16 cellular contexts compared by ENCODE assay signal in the genomic region with DNA sequence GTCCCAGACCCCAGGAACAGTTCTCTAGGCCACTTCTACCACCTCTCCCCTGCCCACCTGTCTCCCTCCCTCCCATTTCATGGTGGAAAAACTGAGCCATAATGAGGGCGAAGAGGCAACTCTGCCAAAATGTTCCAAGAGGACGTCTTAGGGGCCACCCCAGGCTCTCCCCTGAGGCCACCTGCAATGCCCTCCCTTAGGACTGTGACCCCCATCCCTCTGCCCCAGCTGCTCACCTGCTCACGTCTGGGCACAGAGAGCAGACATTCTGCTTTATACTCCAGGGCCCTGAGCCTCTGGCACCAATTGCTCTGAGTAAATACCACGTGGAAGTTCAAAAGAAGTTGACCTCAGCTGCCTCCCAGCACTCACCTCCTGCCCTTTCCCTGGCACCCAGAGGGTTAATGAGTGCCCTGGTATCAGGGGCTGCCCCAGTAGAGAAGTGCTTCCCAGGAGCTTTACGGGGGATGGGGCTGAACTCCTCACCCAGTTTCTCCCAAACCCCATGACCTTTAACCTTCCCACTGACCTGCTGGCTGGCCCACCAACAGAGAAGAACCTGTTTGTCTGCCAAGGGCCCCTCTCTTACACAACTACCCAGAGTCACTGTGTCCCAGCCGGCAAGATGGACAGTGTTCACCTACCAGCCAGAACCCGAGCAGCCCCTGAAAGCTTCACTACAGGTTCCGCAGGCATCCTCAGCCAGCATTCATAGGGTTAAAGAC. TPM values are rescaled to one million over a fixed set of nuclear protein-coding genes. Genes with fewer than 3 reads are reported as not detected.
DNase-seq lines count a peak whose midpoint lies in the region; ATAC-seq, FAIRE-seq and TF ChIP-seq lines count a peak whose summit lies in the region.
"Had no signal": no experiment of that assay in that cellular context is flagged by ENCODE, and none has a peak within 500 bp of the region (broad histone marks: within the 10 kb centered on the region; RNA-seq: fewer than 3 reads in every experiment).

No MANE protein-coding gene starts in this region.

- no peak for ATAC-seq in K562
- no peak for ATAC-seq in HG02981 (IDR thresholded peaks at IDR 0.05; ENCODE audit: unreplicated experiment)

- H4K91ac ChIP-seq in mesenchymal stem cell (ENCODE audit: low read length), result no peak overlapping the region

- no peak overlapping the region for H3K4me3 Mint-ChIP-seq in MCF 10A (ENCODE audit: unreplicated experiment)

- no peaks in the 10 kb centered on the region for H3K9me3 Mint-ChIP-seq in MCF 10A (ENCODE audit: unreplicated experiment)

- POLR2A ChIA-PET in MCF 10A (lab: Yijun Ruan, JAX), result interaction anchor here (2.1 kb wide), 1 partner anchor 12 kb away, joined by 5 read pairs; no protein-coding TSS in a partner anchor
- POLR2A ChIA-PET in K562 (lab: Yijun Ruan, JAX), result no interaction called here

- H2BK120ac ChIP-seq in mesenchymal stem cell (ENCODE audit: low read depth, low read length), result no peak overlapping the region

- in situ Hi-C loops in mammary epithelial cell (cut with MboI; ENCODE audit: low sequenced_read_pairs in 2 of 2) (loop anchor here in 1 of 2 donors (5.0 kb wide), 1 partner anchor 310 kb away; no protein-coding TSS in a partner anchor), K562 (cut with MboI) (no loop called here)

- H3K9me3 ChIP-seq in mammary epithelial cell (replicated peaks; ENCODE audit: insufficient read depth, low read length), result no peaks in the 10 kb centered on the region
- no peaks in the 10 kb centered on the region for H3K9me3 ChIP-seq in K562 (replicated peaks; ENCODE audit: control insufficient read depth, insufficient read depth, low read depth, low read length)
- no peaks in the 10 kb centered on the region for H3K9me3 ChIP-seq in mesenchymal stem cell (ENCODE audit: control insufficient read depth, low read length)

- no peak overlapping the region for H3K4me3 ChIP-seq in mammary epithelial cell (replicated peaks in 1 of 3; ENCODE audit: insufficient read depth in 1 of 3, low read depth in 2 of 3, low read length in 3 of 3)
- H3K4me3 ChIP-seq in K562, result no peak overlapping the region
- no peak overlapping the region for H3K4me3 ChIP-seq in mesenchymal stem cell (ENCODE audit: insufficient read depth in 1 of 2, low read depth in 1 of 2, low read length in 2 of 2)
- H3K4me3 ChIP-seq: PC-9 had no signal

- H3K4me1 ChIP-seq in mammary epithelial cell (ENCODE audit: insufficient read depth, low read length) (peaks cover 14% of the 10 kb centered on the region), K562 (replicated peaks in 1 of 2; ENCODE audit: control insufficient read depth in 2 of 2, insufficient read depth in 2 of 2, low read length in 2 of 2) (peaks cover 20 to 33% of the 10 kb centered on the region in 2 experiments), mesenchymal stem cell (ENCODE audit: control insufficient read depth, insufficient read depth, low read depth, low read length) (peaks cover 13% of the 10 kb centered on the region)

- TF ChIP-seq CTCF in MCF 10A (IDR thresholded peaks at IDR 0.05; ENCODE audit: unreplicated experiment) (no peak), mammary epithelial cell (conservative IDR thresholded peaks at IDR 0.05 in 1 of 2, IDR thresholded peaks at IDR 0.05 in 1 of 2; ENCODE audit: extremely low read depth in 1 of 2, insufficient read depth in 1 of 2, low read depth in 1 of 2, low read length in 2 of 2) (no peak), K562 (IDR thresholded peaks at IDR 0.05 in 2 of 3, conservative IDR thresholded peaks at IDR 0.05 in 1 of 3; ENCODE audit: insufficient read depth in 2 of 3, low read depth in 1 of 3, low read length in 3 of 3) (no peak), GM20000 (IDR thresholded peaks at IDR 0.05; ENCODE audit: extremely low read depth, missing control alignments) (no peak)

- no peak overlapping the region for H3K4ac ChIP-seq in mesenchymal stem cell (ENCODE audit: low read depth in 1 of 2, low read length in 2 of 2)

- H4K8ac ChIP-seq in mesenchymal stem cell (ENCODE audit: low read length), result no peak overlapping the region

- WGBS in mammary epithelial cell (ENCODE audit: low coverage, missing lambda C conversion rate), result 80% methylated on average over 7 of the region's 8 CpGs
- WGBS in K562 (ENCODE audit: insufficient coverage, low coverage, missing lambda C conversion rate), result 55% methylated on average over 8 of the region's 8 CpGs
- WGBS in mesenchymal stem cell, result 86% methylated on average over 8 of the region's 8 CpGs

- peak overlapping the region; percentile 6 for H2AK5ac ChIP-seq in mesenchymal stem cell (ENCODE audit: low read length, severe bottlenecking)

- intact Hi-C loops in MCF 10A (cut with micrococcal nuclease) (loop anchor here (5.0 kb wide), 1 partner anchor 435 kb away; no protein-coding TSS in a partner anchor), mammary epithelial cell (cut with micrococcal nuclease) (loop anchor here (5.0 kb wide), 1 partner anchor 60 kb away; no protein-coding TSS in a partner anchor), K562 (cut with micrococcal nuclease) (loop anchor here (5.0 kb wide), 1 partner anchor 435 kb away; no protein-coding TSS in a partner anchor)

- H3K79me2 ChIP-seq in mammary epithelial cell (ENCODE audit: insufficient read depth, low read length) (peaks cover 5% of the 10 kb centered on the region), K562 (ENCODE audit: control insufficient read depth, insufficient read depth, low read length) (peaks cover 7% of the 10 kb centered on the region)

- peak overlapping the region; percentile 0 for H3K27ac Mint-ChIP-seq in MCF 10A (ENCODE audit: low read depth, unreplicated experiment)

- H3K27ac ChIP-seq in mammary epithelial cell (ENCODE audit: insufficient read depth, low read depth, low read length) (no peak overlapping the region), K562 (ENCODE audit: extremely low read depth, low read depth, low read length) (no peak overlapping the region), mesenchymal stem cell (ENCODE audit: low read length, poor library complexity, severe bottlenecking) (no peak overlapping the region)
- H3K27ac ChIP-seq: 22Rv1, KMS-11, PC-9, RWPE1 had no signal

- no peak for TF ChIP-seq POLR2A in K562 (conservative IDR thresholded peaks at IDR 0.05)

- CTCF ChIA-PET in MCF 10A (lab: Yijun Ruan, JAX), result interaction anchor here (0.6 to 9.7 kb wide), 7 partner anchors 8 to 378 kb away, joined by 3 to 124 read pairs (median 5); a partner anchor contains a TSS
- CTCF ChIA-PET in mammary epithelial cell (lab: Charles Lee; ENCODE audit: low non-redundant PET), result no interaction called here
- CTCF ChIA-PET in K562 (lab: Yijun Ruan, JAX; ENCODE audit: low intra/inter-chr PET ratio), result interaction anchor here (1.4 to 2.7 kb wide), 2 partner anchors 314 to 434 kb away, joined by 4 to 11 read pairs; no protein-coding TSS in a partner anchor

- H3K27me3 ChIP-seq in mammary epithelial cell (ENCODE audit: insufficient read depth, low read length) (no peaks in the 10 kb centered on the region), K562 (ENCODE audit: control insufficient read depth in 2 of 2, insufficient read depth in 2 of 2, low read length in 2 of 2) (no peaks in the 10 kb centered on the region), mesenchymal stem cell (ENCODE audit: control insufficient read depth in 1 of 2, insufficient read depth in 1 of 2, low read length in 2 of 2) (no peaks in the 10 kb centered on the region)

- H3K9ac ChIP-seq in mammary epithelial cell (ENCODE audit: insufficient read depth, low read length) (no peak overlapping the region), K562 (ENCODE audit: insufficient read depth in 1 of 2, low read depth in 2 of 2, low read length in 2 of 2) (no peak overlapping the region), mesenchymal stem cell (ENCODE audit: low read length) (peak overlapping the region; percentile 0)
- H3K9ac ChIP-seq: KMS-11 had no signal

- peaks cover 30% of the 10 kb centered on the region for H3K4me1 Mint-ChIP-seq in MCF 10A (ENCODE audit: insufficient read depth, unreplicated experiment)

- H3K4me2 ChIP-seq in mammary epithelial cell (ENCODE audit: insufficient read depth, low read depth, low read length) (no peak overlapping the region), K562 (ENCODE audit: insufficient read depth, low read length) (no peak overlapping the region), mesenchymal stem cell (ENCODE audit: low read length, poor library complexity, severe bottlenecking) (no peak overlapping the region)
- H3K4me2 ChIP-seq: PC-9 had no signal

- BruUV-seq in MCF 10A (replicated peaks; lab: Mats Ljungman, UMichigan) (no TSS peak), mammary epithelial cell (replicated peaks; lab: Mats Ljungman, UMichigan) (no TSS peak), K562 (replicated peaks; lab: Mats Ljungman, UMichigan) (no TSS peak)

- H3K27me3 Mint-ChIP-seq in MCF 10A (ENCODE audit: insufficient read depth, unreplicated experiment), result no peaks in the 10 kb centered on the region

- H3K36me3 ChIP-seq in mammary epithelial cell (ENCODE audit: insufficient read depth, low read length) (no peaks in the 10 kb centered on the region), K562 (ENCODE audit: control insufficient read depth, insufficient read depth, low read length) (no peaks in the 10 kb centered on the region), mesenchymal stem cell (ENCODE audit: control insufficient read depth in 1 of 2, insufficient read depth in 2 of 2, low read depth in 1 of 2, low read length in 2 of 2) (no peaks in the 10 kb centered on the region)

- H4K20me1 ChIP-seq in mammary epithelial cell (ENCODE audit: insufficient read depth, low read length), result no peaks in the 10 kb centered on the region
- H4K20me1 ChIP-seq in K562 (replicated peaks; ENCODE audit: control insufficient read depth, insufficient read depth, low read length), result no peaks in the 10 kb centered on the region

- DNase-seq in MCF 10A (ENCODE audit: unreplicated experiment) (no peak), mammary epithelial cell (no peak), K562 (ENCODE audit: extremely low read depth in 1 of 4, low spot score in 3 of 4) (no peak), mesenchymal stem cell (no peak), NCI-H345 (lab: John Stamatoyannopoulos, UW) (no peak), GM20000 (ENCODE audit: low spot score) (no peak), NCI-H2081 treated with DMSO at 0.1 percent for 48 hours (lab: John Stamatoyannopoulos, UW) (no peak)
- DNase-seq: NCI-H1417, NCI-H187, NCI-H524 treated with DMSO at 0.1 percent for 48 hours, PC-9 had no signal

- H3K9me1 ChIP-seq in K562 (ENCODE audit: control insufficient read depth, insufficient read depth, low read length), result no peaks in the 10 kb centered on the region

- no peak overlapping the region for H2AFZ ChIP-seq in mammary epithelial cell (ENCODE audit: low read depth, low read length)
- no peak overlapping the region for H2AFZ ChIP-seq in K562 (ENCODE audit: low read depth, low read length)
- H2AFZ ChIP-seq in mesenchymal stem cell (ENCODE audit: low read depth, low read length), result no peak overlapping the region
- H2AFZ ChIP-seq: PC-9 had no signal

- TF ChIP-seq RAD21 in K562 (CRISPR knock-in tag; conservative IDR thresholded peaks at IDR 0.05 in 1 of 2, IDR thresholded peaks at IDR 0.05 in 1 of 2), result no peak

- H3K23ac ChIP-seq in mesenchymal stem cell (ENCODE audit: low read length in 2 of 2), result no peak overlapping the region

- H3K36me3 Mint-ChIP-seq in MCF 10A (ENCODE audit: insufficient read depth, unreplicated experiment), result no peaks in the 10 kb centered on the region

- no peak for FAIRE-seq in K562 (lab: Jason Lieb, UNC)

- H3K79me1 ChIP-seq in mesenchymal stem cell (replicated peaks; ENCODE audit: low read length, poor library complexity, severe bottlenecking), result peaks cover 3% of the 10 kb centered on the region

- H2BK12ac ChIP-seq in mesenchymal stem cell (ENCODE audit: low read length in 2 of 2), result no peak overlapping the region

- no peak overlapping the region for H2BK5ac ChIP-seq in mesenchymal stem cell (ENCODE audit: low read depth, low read length, poor library complexity, severe bottlenecking)

- TF ChIP-seq EP300 in K562 (IDR thresholded peaks at IDR 0.05; ENCODE audit: low read length), result no peak

- H3K18ac ChIP-seq in mesenchymal stem cell (ENCODE audit: low read depth in 1 of 2, low read length in 2 of 2), result no peak overlapping the region

- no peak overlapping the region for H3K14ac ChIP-seq in mesenchymal stem cell (ENCODE audit: low read length in 2 of 2)

- dilution Hi-C loops in mammary epithelial cell (cut with HindIII; ENCODE audit: low sequenced_read_pairs), result loop anchor here (25.0 kb wide), 1 partner anchor 320 kb away; no protein-coding TSS in a partner anchor

- H2BK15ac ChIP-seq in mesenchymal stem cell (ENCODE audit: low read depth, poor library complexity, severe bottlenecking), result no peak overlapping the region

RNA-seq across cellular contexts. Expression of a gene that starts 0.6 kb away (rescaled TPM):
- not detected in 2 replicates for total RNA-seq in MCF 10A (2022)
- total RNA-seq in mammary epithelial cell, result not detected
- not detected for polyA plus RNA-seq in mammary epithelial cell
- polyA minus RNA-seq in mammary epithelial cell, result not detected
- total RNA-seq in K562 (2011; cell fraction: chromatin; rRNA removed; ENCODE audit: low replicate concordance), result not detected in 2 replicates
- not detected in 2 replicates for total RNA-seq in K562 (2011; cell fraction: nucleolus; rRNA removed)
- total RNA-seq in K562 (2011; cell fraction: nucleoplasm; rRNA removed), result not detected in 2 replicates
- not detected in 2 replicates for total RNA-seq in K562 (2014; rRNA removed)
- total RNA-seq in K562 (2014; rRNA removed; fragmentation: Illumina TruSeq; extraction: Trizol), result not detected in 2 replicates
- total RNA-seq in K562 (2015; rRNA removed; fragmentation: Illumina TruSeq; extraction: Trizol), result not detected in 2 replicates
- total RNA-seq in K562 (2021), result 0.67 TPM in 1 of 2 replicates, not detected in the other
- not detected in 2 replicates for polyA plus RNA-seq in K562 (2011; rRNA removed)
- polyA plus RNA-seq in K562 (2011; cell fraction: cytosol; rRNA removed), result 0.03 TPM in 1 of 2 replicates, not detected in the other
- polyA plus RNA-seq in K562 (2011; cell fraction: nucleus; rRNA removed), result not detected in 2 replicates
- polyA plus RNA-seq in K562 (2012), result not detected in 2 replicates
- polyA plus RNA-seq in K562 (2014; fragmentation: Illumina TruSeq; extraction: Trizol), result not detected in 2 replicates
- not detected for polyA plus RNA-seq in K562 (2014; fragmentation: Nextera tagmentation; extraction: Ambion mirVana)
- not detected in 2 replicates for polyA plus RNA-seq in K562 (2014; rRNA removed)
- not detected in 2 replicates for polyA minus RNA-seq in K562 (2011; rRNA and poly(A)+ RNA removed)
- not detected in 2 replicates for polyA minus RNA-seq in K562 (2011; cell fraction: cytosol; rRNA and poly(A)+ RNA removed)
- polyA minus RNA-seq in K562 (2011; cell fraction: nucleus; rRNA and poly(A)+ RNA removed), result not detected in 2 replicates
- not detected for polyA plus RNA-seq in mesenchymal stem cell (2013, experiment 1 of 2)
- polyA plus RNA-seq in mesenchymal stem cell (2013, experiment 2 of 2), result not detected
- total RNA-seq: PC-9 had no signal
- polyA plus RNA-seq: AG04450 had no signal

RNA-seq across cellular contexts. Expression of a gene that starts 4.5 kb away (rescaled TPM):
- total RNA-seq in MCF 10A (2022) (82.5 and 105 TPM in 2 replicates), mammary epithelial cell (10 to 100 TPM; 35.7 to 67.9 TPM), K562 (2014; rRNA removed) (67.0 and 80.2 TPM in 2 replicates), K562 (2014; rRNA removed; fragmentation: Illumina TruSeq; extraction: Trizol) (94.1 and 104 TPM in 2 replicates), K562 (2015; rRNA removed; fragmentation: Illumina TruSeq; extraction: Trizol) (83.8 and 85.1 TPM in 2 replicates), K562 (2021) (83.8 and 88.6 TPM in 2 replicates)
- polyA plus RNA-seq in mammary epithelial cell (57.6 TPM), K562 (2011; rRNA removed) (89.3 and 120 TPM in 2 replicates), K562 (2014; fragmentation: Illumina TruSeq; extraction: Trizol) (83.9 and 96.8 TPM in 2 replicates), K562 (2014; fragmentation: Nextera tagmentation; extraction: Ambion mirVana) (10 to 100 TPM; 13.0 to 17.2 TPM), K562 (2014; rRNA removed) (66.3 and 77.5 TPM in 2 replicates)
- 43.6 TPM for polyA minus RNA-seq in mammary epithelial cell
- total RNA-seq in K562 (2011; cell fraction: chromatin; rRNA removed; ENCODE audit: low replicate concordance), result 120 and 142 TPM in 2 replicates
- total RNA-seq in K562 (2011; cell fraction: nucleolus; rRNA removed), result 64.1 and 76.7 TPM in 2 replicates
- total RNA-seq in K562 (2011; cell fraction: nucleoplasm; rRNA removed), result 77.9 and 94.5 TPM in 2 replicates
- 55.3 and 65.6 TPM in 2 replicates for polyA plus RNA-seq in K562 (2011; cell fraction: cytosol; rRNA removed)
- polyA plus RNA-seq in K562 (2011; cell fraction: nucleus; rRNA removed), result 95.7 and 103 TPM in 2 replicates
- 50.1 and 76.2 TPM in 2 replicates for polyA plus RNA-seq in K562 (2012)
- 126 and 135 TPM in 2 replicates for polyA minus RNA-seq in K562 (2011; rRNA and poly(A)+ RNA removed)
- 63.5 and 68.0 TPM in 2 replicates for polyA minus RNA-seq in K562 (2011; cell fraction: cytosol; rRNA and poly(A)+ RNA removed)
- 63.0 and 97.1 TPM in 2 replicates for polyA minus RNA-seq in K562 (2011; cell fraction: nucleus; rRNA and poly(A)+ RNA removed)
- polyA plus RNA-seq in mesenchymal stem cell (2013, experiment 1 of 2), result 26.2 TPM
- 28.8 TPM for polyA plus RNA-seq in mesenchymal stem cell (2013, experiment 2 of 2)

RNA-seq across cellular contexts. Expression of a gene that starts 19.5 kb away (rescaled TPM):
- total RNA-seq in MCF 10A (2022) (11.8 and 15.1 TPM in 2 replicates), mammary epithelial cell (10 to 100 TPM in 1 of 2 donors, 1 to 10 TPM in 1; 9.2 to 15.5 TPM), K562 (2014; rRNA removed) (25.1 and 28.0 TPM in 2 replicates), K562 (2014; rRNA removed; fragmentation: Illumina TruSeq; extraction: Trizol) (20.5 and 24.2 TPM in 2 replicates), K562 (2015; rRNA removed; fragmentation: Illumina TruSeq; extraction: Trizol) (30.7 and 31.1 TPM in 2 replicates), K562 (2021) (19.9 and 22.9 TPM in 2 replicates)
- polyA plus RNA-seq in mammary epithelial cell (14.4 TPM), K562 (2011; rRNA removed) (23.9 and 27.1 TPM in 2 replicates), K562 (2014; fragmentation: Illumina TruSeq; extraction: Trizol) (32.5 and 34.1 TPM in 2 replicates), K562 (2014; fragmentation: Nextera tagmentation; extraction: Ambion mirVana) (10 to 100 TPM in 1 of 2 experiments, 1 to 10 TPM in 1; 9.5 to 10.6 TPM), K562 (2014; rRNA removed) (27.1 and 28.2 TPM in 2 replicates)
- polyA minus RNA-seq in mammary epithelial cell, result 14.1 TPM
- 15.6 and 21.6 TPM in 2 replicates for total RNA-seq in K562 (2011; cell fraction: chromatin; rRNA removed; ENCODE audit: low replicate concordance)
- total RNA-seq in K562 (2011; cell fraction: nucleolus; rRNA removed), result 11.8 and 13.9 TPM in 2 replicates
- total RNA-seq in K562 (2011; cell fraction: nucleoplasm; rRNA removed), result 14.7 and 15.7 TPM in 2 replicates
- 22.8 and 30.1 TPM in 2 replicates for polyA plus RNA-seq in K562 (2011; cell fraction: cytosol; rRNA removed)
- 21.3 and 23.8 TPM in 2 replicates for polyA plus RNA-seq in K562 (2011; cell fraction: nucleus; rRNA removed)
- 14.8 and 19.9 TPM in 2 replicates for polyA plus RNA-seq in K562 (2012)
- 34.5 and 34.7 TPM in 2 replicates for polyA minus RNA-seq in K562 (2011; rRNA and poly(A)+ RNA removed)
- 15.0 and 16.0 TPM in 2 replicates for polyA minus RNA-seq in K562 (2011; cell fraction: cytosol; rRNA and poly(A)+ RNA removed)
- 10.0 and 16.0 TPM in 2 replicates for polyA minus RNA-seq in K562 (2011; cell fraction: nucleus; rRNA and poly(A)+ RNA removed)
- polyA plus RNA-seq in mesenchymal stem cell (2013, experiment 1 of 2), result 8.3 TPM
- polyA plus RNA-seq in mesenchymal stem cell (2013, experiment 2 of 2), result 8.3 TPM

RNA-seq across cellular contexts. Expression of a gene that starts 30.8 kb away (rescaled TPM):
- total RNA-seq in MCF 10A (2022), result not detected in 2 replicates
- not detected for total RNA-seq in mammary epithelial cell
- polyA plus RNA-seq in mammary epithelial cell, result not detected
- not detected for polyA minus RNA-seq in mammary epithelial cell
- 0.32 TPM in 1 of 2 replicates, not detected in the other for total RNA-seq in K562 (2011; cell fraction: chromatin; rRNA removed; ENCODE audit: low replicate concordance)
- not detected in 2 replicates for total RNA-seq in K562 (2011; cell fraction: nucleolus; rRNA removed)
- not detected in 2 replicates for total RNA-seq in K562 (2011; cell fraction: nucleoplasm; rRNA removed)
- not detected in 2 replicates for total RNA-seq in K562 (2014; rRNA removed)
- total RNA-seq in K562 (2014; rRNA removed; fragmentation: Illumina TruSeq; extraction: Trizol), result not detected in 2 replicates
- not detected in 2 replicates for total RNA-seq in K562 (2015; rRNA removed; fragmentation: Illumina TruSeq; extraction: Trizol)
- not detected in 2 replicates for total RNA-seq in K562 (2021)
- polyA plus RNA-seq in K562 (2011; rRNA removed), result not detected in 2 replicates
- polyA plus RNA-seq in K562 (2011; cell fraction: cytosol; rRNA removed), result not detected in 2 replicates
- not detected in 2 replicates for polyA plus RNA-seq in K562 (2011; cell fraction: nucleus; rRNA removed)
- 0.10 TPM in 1 of 2 replicates, not detected in the other for polyA plus RNA-seq in K562 (2012)
- polyA plus RNA-seq in K562 (2014; fragmentation: Illumina TruSeq; extraction: Trizol), result not detected in 2 replicates
- not detected for polyA plus RNA-seq in K562 (2014; fragmentation: Nextera tagmentation; extraction: Ambion mirVana)
- 0.07 and 0.11 TPM in 2 replicates for polyA plus RNA-seq in K562 (2014; rRNA removed)
- not detected in 2 replicates for polyA minus RNA-seq in K562 (2011; rRNA and poly(A)+ RNA removed)
- polyA minus RNA-seq in K562 (2011; cell fraction: cytosol; rRNA and poly(A)+ RNA removed), result not detected in 2 replicates
- polyA minus RNA-seq in K562 (2011; cell fraction: nucleus; rRNA and poly(A)+ RNA removed), result not detected in 2 replicates
- polyA plus RNA-seq in mesenchymal stem cell (2013, experiment 1 of 2), result not detected
- not detected for polyA plus RNA-seq in mesenchymal stem cell (2013, experiment 2 of 2)
- total RNA-seq: PC-9 had no signal
- polyA plus RNA-seq: AG04450 had no signal

RNA-seq across cellular contexts. Expression of a gene that starts 37.4 kb away (rescaled TPM):
- total RNA-seq in MCF 10A (2022) (not detected in 2 replicates), mammary epithelial cell (not detected), K562 (2014; rRNA removed) (not detected in 2 replicates), K562 (2014; rRNA removed; fragmentation: Illumina TruSeq; extraction: Trizol) (not detected in 2 replicates), K562 (2015; rRNA removed; fragmentation: Illumina TruSeq; extraction: Trizol) (not detected in 2 replicates), K562 (2021) (1.1 and 1.7 TPM in 2 replicates)
- polyA plus RNA-seq in mammary epithelial cell (not detected), K562 (2011; rRNA removed) (not detected in 2 replicates), K562 (2014; fragmentation: Illumina TruSeq; extraction: Trizol) (not detected in 2 replicates), K562 (2014; fragmentation: Nextera tagmentation; extraction: Ambion mirVana) (not detected), K562 (2014; rRNA removed) (not detected in 2 replicates)
- polyA minus RNA-seq in mammary epithelial cell, result not detected
- total RNA-seq in K562 (2011; cell fraction: chromatin; rRNA removed; ENCODE audit: low replicate concordance), result not detected in 2 replicates
- not detected in 2 replicates for total RNA-seq in K562 (2011; cell fraction: nucleolus; rRNA removed)
- not detected in 2 replicates for total RNA-seq in K562 (2011; cell fraction: nucleoplasm; rRNA removed)
- not detected in 2 replicates for polyA plus RNA-seq in K562 (2011; cell fraction: cytosol; rRNA removed)
- not detected in 2 replicates for polyA plus RNA-seq in K562 (2011; cell fraction: nucleus; rRNA removed)
- polyA plus RNA-seq in K562 (2012), result not detected in 2 replicates
- not detected in 2 replicates for polyA minus RNA-seq in K562 (2011; rRNA and poly(A)+ RNA removed)
- polyA minus RNA-seq in K562 (2011; cell fraction: cytosol; rRNA and poly(A)+ RNA removed), result not detected in 2 replicates
- polyA minus RNA-seq in K562 (2011; cell fraction: nucleus; rRNA and poly(A)+ RNA removed), result not detected in 2 replicates
- polyA plus RNA-seq in mesenchymal stem cell (2013, experiment 1 of 2), result not detected
- polyA plus RNA-seq in mesenchymal stem cell (2013, experiment 2 of 2), result not detected
- total RNA-seq: PC-9 had no signal
- polyA plus RNA-seq: AG04450 had no signal
